In the genomic region with DNA sequence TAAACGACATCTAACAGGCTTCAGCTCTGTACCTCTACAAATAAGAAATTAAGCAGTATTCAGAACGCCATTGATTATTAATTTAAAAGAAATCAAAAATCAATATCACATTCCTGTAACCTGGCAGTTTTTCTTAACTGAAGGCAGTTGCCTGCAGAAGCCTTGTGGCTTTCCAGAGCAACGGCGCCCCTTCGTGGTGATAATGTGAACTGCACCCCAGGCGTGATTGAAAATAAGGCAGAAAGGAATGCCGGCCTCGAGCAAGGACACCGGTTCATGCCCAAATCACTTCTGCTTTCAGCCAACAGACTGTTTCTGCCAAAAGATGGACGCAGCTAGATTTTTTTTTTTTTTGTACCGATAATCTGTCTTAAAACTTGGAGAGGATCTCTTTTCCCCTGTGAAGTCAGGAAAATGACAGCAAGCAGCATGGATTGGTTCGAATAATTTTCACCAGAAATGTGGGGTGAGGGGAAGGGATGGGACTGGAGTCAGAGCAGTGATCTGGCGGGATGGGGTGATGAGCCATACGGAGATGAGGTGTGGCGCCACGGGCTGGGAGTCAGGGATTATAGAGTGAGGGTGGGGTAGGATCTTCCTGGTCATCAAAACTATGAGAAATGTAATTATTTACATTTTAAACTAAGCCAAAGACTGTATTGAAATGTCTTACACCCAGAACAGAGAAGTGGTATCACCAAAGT, we compare ENCODE assay signal across 7 cellular contexts.
DNase-seq lines count a peak whose midpoint lies in the region; TF ChIP-seq lines count a peak whose summit lies in the region.

No MANE protein-coding gene starts in this region.

- in situ Hi-C loops in T47D (cut with HindIII; ENCODE audit: low pct_unique_long_range_greater_than_20kb, low sequenced_read_pairs): no loop called here

- DNase-seq in NCI-H1105 treated with DMSO at 0.1 percent for 48 hours (lab: John Stamatoyannopoulos, UW) (peak; percentile 38), UCSD-AML1 (lab: John Stamatoyannopoulos, UW; ENCODE audit: unreplicated experiment) (peak; percentile 83), T47D (ENCODE audit: low read depth in 1 of 2, low spot score in 1 of 2) (peak; percentile 22 to 87), islet precursor cell (peak; percentile 89), mesenteric fat pad (ENCODE audit: low spot score) (no peak)
- peak; percentile 59 to 66 for DNase-seq in stimulated activated CD4-positive, alpha-beta T cell treated with anti-CD3 and anti-CD28 coated beads, Interleukin-1b, Interleukin-23, amount 100 ng/mL, for 4 hours (ENCODE audit: low read depth in 2 of 2)

- TF ChIP-seq CTCF in GM12874 (IDR thresholded peaks at IDR 0.05; ENCODE audit: insufficient read depth, low read depth, low read length): peak; percentile 86
